ENCODE assay signal across 25 cellular contexts in genomic region chr18:45821021-45821420, GRCh38. TPM values are rescaled to one million over a fixed set of nuclear protein-coding genes. Genes with fewer than 3 reads are reported as not detected.
"Had no signal": no experiment of that assay in that cellular context is flagged by ENCODE, and none has a peak within 500 bp of the region (broad histone marks: within the 10 kb centered on the region; RNA-seq: fewer than 3 reads in every experiment).

No MANE protein-coding gene starts in this region.

- H3K9me3 ChIP-seq: esophagus muscularis mucosa, gastrocnemius medialis, lower lobe of right lung, mucosa of descending colon had no signal

- H3K27ac ChIP-seq: coronary artery, dorsolateral prefrontal cortex, esophagus muscularis mucosa, gastrocnemius medialis, heart right ventricle, left lung, lower lobe of right lung had no signal

- DNase-seq: dermis blood vessel endothelial cell; dorsolateral prefrontal cortex; effector CD4-positive, alpha-beta T cell; effector memory CD4-positive, alpha-beta T cell; foreskin fibroblast; foreskin melanocyte; gastrocnemius medialis; glutamatergic neuron; head of caudate nucleus; heart right ventricle; hypothalamus; immature natural killer cell; left cardiac atrium; left lung; left ventricle myocardium superior; lower lobe of right lung; mesenchymal stem cell; mucosa of descending colon; naive B cell had no signal

- H3K36me3 ChIP-seq: esophagus muscularis mucosa, gastrocnemius medialis, heart right ventricle, left lung, lower lobe of right lung had no signal

- H3K4me3 ChIP-seq: coronary artery, dorsolateral prefrontal cortex, esophagus muscularis mucosa, gastrocnemius medialis, heart right ventricle, left lung, lower lobe of right lung, mucosa of descending colon had no signal

- H3K4me1 ChIP-seq: esophagus muscularis mucosa, gastrocnemius medialis, lower lobe of right lung had no signal

- H3K27me3 ChIP-seq: dorsolateral prefrontal cortex, gastrocnemius medialis, heart right ventricle, left lung had no signal

RNA-seq across cellular contexts. Expression of gene SIGLEC15, which starts 4.5 kb away (rescaled TPM):
- total RNA-seq: dermis blood vessel endothelial cell, endothelial cell of umbilical vein, gastrocnemius medialis, lung microvascular endothelial cell, mesothelial cell of epicardium, myocyte had no signal
